Comparison of ENCODE assay signal across 8 cellular contexts in the genomic region with DNA sequence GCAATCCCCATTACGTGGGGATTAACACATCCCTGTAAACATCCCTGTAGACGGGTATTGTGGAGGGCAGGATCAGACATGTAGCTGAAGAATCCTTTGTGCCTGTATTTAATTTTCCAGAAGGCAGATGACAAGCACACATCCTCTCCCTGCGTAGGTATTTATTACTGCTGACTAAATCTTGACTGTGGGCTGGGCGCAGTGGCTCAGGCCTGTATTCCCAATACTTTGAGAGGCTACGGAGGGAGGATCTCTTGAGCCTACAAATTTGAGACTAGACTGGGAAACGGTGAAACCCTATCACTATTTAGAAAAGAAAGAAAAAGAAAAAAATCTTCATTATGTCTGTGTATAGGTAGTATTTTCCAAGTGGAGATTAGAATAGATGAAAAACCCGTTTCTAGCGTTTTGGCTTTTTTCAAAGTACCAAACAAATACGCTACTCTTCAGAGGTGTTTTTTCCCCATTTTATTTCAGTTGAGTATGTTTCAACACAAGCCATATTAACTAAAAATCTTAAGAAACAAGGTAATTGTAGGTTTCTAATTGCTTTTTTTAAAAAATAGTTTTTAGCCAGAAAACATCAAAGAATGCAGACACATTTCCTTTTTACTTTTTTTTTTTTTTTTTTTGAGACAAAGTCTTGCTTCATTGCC. TPM values are rescaled to one million over a fixed set of nuclear protein-coding genes. Genes with fewer than 3 reads are reported as not detected.
DNase-seq lines count a peak whose midpoint lies in the region; ATAC-seq and TF ChIP-seq lines count a peak whose summit lies in the region.

No MANE protein-coding gene starts in this region.

- H3K36me3 ChIP-seq in stomach smooth muscle (ENCODE audit: control insufficient read depth in 2 of 2, insufficient read depth in 2 of 2, low read length in 2 of 2) = no peaks in the 10 kb centered on the region
- H3K36me3 ChIP-seq in right atrium auricular region = no peaks in the 10 kb centered on the region

- no peak overlapping the region for H3K9ac ChIP-seq in stomach smooth muscle (ENCODE audit: low read length in 2 of 2)

- H3K27ac Mint-ChIP-seq in activated CD4-positive, alpha-beta T cell treated with anti-CD3 and anti-CD28 coated beads, Interleukin-2, amount 10 ng/mL, durations not matched to agents 7 days and 5 days = peak overlapping the region; percentile 98
- H3K27ac Mint-ChIP-seq in effector memory CD8-positive, alpha-beta T cell = peak overlapping the region; percentile 96 to 99

- POLR2A ChIA-PET in activated CD4-positive, alpha-beta T cell treated with anti-CD3 and anti-CD28 coated beads, Interleukin-2, amount 10 ng/mL, durations not matched to agents 7 days and 5 days (lab: Charles Lee) = no interaction called here

- H3K36me3 Mint-ChIP-seq in activated CD4-positive, alpha-beta T cell treated with anti-CD3 and anti-CD28 coated beads, Interleukin-2, amount 10 ng/mL, durations not matched to agents 7 days and 5 days (ENCODE audit: low read depth) = peaks cover 12% of the 10 kb centered on the region
- H3K36me3 Mint-ChIP-seq in effector memory CD8-positive, alpha-beta T cell (ENCODE audit: insufficient read depth) = peaks cover 26% of the 10 kb centered on the region

- H3K4me3 Mint-ChIP-seq in activated CD4-positive, alpha-beta T cell treated with anti-CD3 and anti-CD28 coated beads, Interleukin-2, amount 10 ng/mL, durations not matched to agents 7 days and 5 days = peak overlapping the region; percentile 93
- peak overlapping the region in 1 of 2 donors; percentile 90 for H3K4me3 Mint-ChIP-seq in effector memory CD8-positive, alpha-beta T cell

- TF ChIP-seq CTCF in right atrium auricular region (IDR thresholded peaks at IDR 0.05) = no peak

- DNase-seq in activated CD4-positive, alpha-beta T cell treated with anti-CD3 and anti-CD28 coated beads, Interleukin-2, amount 10 ng/mL, durations not matched to agents 7 days and 5 days = no peak
- DNase-seq in activated CD4-positive, alpha-beta T cell treated with anti-CD3 and anti-CD28 coated beads for 1 hour = no peak
- DNase-seq in NCI-H748 treated with DMSO at 0.1 percent for 48 hours (lab: John Stamatoyannopoulos, UW) (peak; percentile 77), NOMO-1 treated with DMSO at 0.1 percent for 48 hours (lab: John Stamatoyannopoulos, UW; ENCODE audit: unreplicated experiment) (no peak), right atrium auricular region (ENCODE audit: low spot score) (no peak), anterior cingulate cortex (lab: John Stamatoyannopoulos, UW) (no peak)
- DNase-seq in effector memory CD8-positive, alpha-beta T cell = no peak

- no peaks in the 10 kb centered on the region for H3K27me3 ChIP-seq in stomach smooth muscle (ENCODE audit: control insufficient read depth in 1 of 2, insufficient read depth in 2 of 2, low read length in 2 of 2)
- H3K27me3 ChIP-seq in right atrium auricular region = no peaks in the 10 kb centered on the region

- H3K4me1 ChIP-seq in stomach smooth muscle (ENCODE audit: control insufficient read depth, insufficient read depth, low read length) (peaks cover 17% of the 10 kb centered on the region), right atrium auricular region (peaks cover 0 to 27% of the 10 kb centered on the region in 2 donors)

- H3K4me3 ChIP-seq in stomach smooth muscle (ENCODE audit: low read length in 2 of 2) (no peak overlapping the region), right atrium auricular region (no peak overlapping the region)

- CTCF ChIA-PET in activated CD4-positive, alpha-beta T cell treated with anti-CD3 and anti-CD28 coated beads, Interleukin-2, amount 10 ng/mL, durations not matched to agents 7 days and 5 days (lab: Charles Lee) = interaction anchor here (0.6 to 1.8 kb wide), 7 partner anchors 8 to 356 kb away, joined by 3 to 6 read pairs (median 3); no protein-coding TSS in a partner anchor

- peaks cover 42% of the 10 kb centered on the region for H3K4me1 Mint-ChIP-seq in activated CD4-positive, alpha-beta T cell treated with anti-CD3 and anti-CD28 coated beads, Interleukin-2, amount 10 ng/mL, durations not matched to agents 7 days and 5 days
- peaks cover 19 to 33% of the 10 kb centered on the region in 2 donors for H3K4me1 Mint-ChIP-seq in effector memory CD8-positive, alpha-beta T cell (ENCODE audit: low read depth in 2 of 2)

- H3K9me3 ChIP-seq in stomach smooth muscle (ENCODE audit: control insufficient read depth in 2 of 2, low read length in 2 of 2) = no peaks in the 10 kb centered on the region
- H3K9me3 ChIP-seq in right atrium auricular region = no peaks in the 10 kb centered on the region

- no peaks in the 10 kb centered on the region for H3K9me3 Mint-ChIP-seq in activated CD4-positive, alpha-beta T cell treated with anti-CD3 and anti-CD28 coated beads, Interleukin-2, amount 10 ng/mL, durations not matched to agents 7 days and 5 days
- H3K9me3 Mint-ChIP-seq in effector memory CD8-positive, alpha-beta T cell = no peaks in the 10 kb centered on the region

- H3K27ac ChIP-seq in stomach smooth muscle (ENCODE audit: low read length) = peak overlapping the region; percentile 99
- no peak overlapping the region for H3K27ac ChIP-seq in right atrium auricular region

- ATAC-seq in effector memory CD8-positive, alpha-beta T cell (replicated peaks) = no peak

- no peaks in the 10 kb centered on the region for H3K27me3 Mint-ChIP-seq in activated CD4-positive, alpha-beta T cell treated with anti-CD3 and anti-CD28 coated beads, Interleukin-2, amount 10 ng/mL, durations not matched to agents 7 days and 5 days
- no peaks in the 10 kb centered on the region for H3K27me3 Mint-ChIP-seq in effector memory CD8-positive, alpha-beta T cell

RNA-seq across cellular contexts. Expression of a gene that starts 1.5 kb away (rescaled TPM):
- total RNA-seq in activated CD4-positive, alpha-beta T cell treated with anti-CD3 and anti-CD28 coated beads, Interleukin-2, amount 10 ng/mL, durations not matched to agents 7 days and 5 days = 100 to 1,000 TPM in 1 of 2 experiments, 10 to 100 TPM in 1; 79.9 to 101 TPM
- total RNA-seq in right atrium auricular region = 10 to 100 TPM; 17.1 to 24.8 TPM

RNA-seq across cellular contexts. Expression of a gene that starts 5.6 kb away (rescaled TPM):
- total RNA-seq in activated CD4-positive, alpha-beta T cell treated with anti-CD3 and anti-CD28 coated beads, Interleukin-2, amount 10 ng/mL, durations not matched to agents 7 days and 5 days = 100 to 1,000 TPM; 144 to 147 TPM
- 10 to 100 TPM; 12.5 to 18.6 TPM for total RNA-seq in right atrium auricular region

Comparison
In these comparisons a context has a peak if more than half of its experiments do, and no peak if none do; other contexts are left out.
1. RNA of a gene that starts 5.6 kb away (total RNA-seq): 144 to 147 TPM in activated CD4-positive, alpha-beta T cell treated with anti-CD3 and anti-CD28 coated beads, Interleukin-2, amount 10 ng/mL, durations not matched to agents 7 days and 5 days; 12.5 to 18.6 TPM in right atrium auricular region; every median in the first group is over 4 times any median in the second.